In genomic region chr12:101027200-101027599, GRCh38 we compare ENCODE assay signal across 17 cellular contexts.
"Had no signal": no experiment of that assay in that cellular context is flagged by ENCODE, and none has a peak within 500 bp of the region (broad histone marks: within the 10 kb centered on the region; RNA-seq: fewer than 3 reads in every experiment).

No MANE protein-coding gene starts in this region.

- ATAC-seq: gastroesophageal sphincter; left lobe of liver; naive thymus-derived CD4-positive, alpha-beta T cell; stimulated activated naive B cell treated with anti-CD40 and anti-IgM and Interleukin-4, amounts not matched to agents 10 μg/mL and 1 μg/mL and 100 μg/mL, for 72 hours had no signal

- H3K27me3 ChIP-seq: adrenal gland, gastroesophageal sphincter, thyroid gland had no signal

- H3K4me1 Mint-ChIP-seq: activated naive CD4-positive, alpha-beta T cell treated with anti-CD3 and anti-CD28 coated beads, Interleukin-2, amount 50 U/mL, for 24 hours; naive thymus-derived CD4-positive, alpha-beta T cell; stimulated activated naive B cell treated with anti-CD40 and anti-IgM and Interleukin-4, amounts not matched to agents 10 μg/mL and 1 μg/mL and 100 μg/mL, for 72 hours had no signal

- H3K4me3 Mint-ChIP-seq: activated naive CD4-positive, alpha-beta T cell treated with anti-CD3 and anti-CD28 coated beads, Interleukin-2, amount 50 U/mL, for 24 hours; naive thymus-derived CD4-positive, alpha-beta T cell; stimulated activated naive B cell treated with anti-CD40 and anti-IgM and Interleukin-4, amounts not matched to agents 10 μg/mL and 1 μg/mL and 100 μg/mL, for 72 hours had no signal

- H3K27me3 Mint-ChIP-seq: activated naive CD4-positive, alpha-beta T cell treated with anti-CD3 and anti-CD28 coated beads, Interleukin-2, amount 50 U/mL, for 24 hours; naive thymus-derived CD4-positive, alpha-beta T cell had no signal

- H3K27ac Mint-ChIP-seq: activated naive CD4-positive, alpha-beta T cell treated with anti-CD3 and anti-CD28 coated beads, Interleukin-2, amount 50 U/mL, for 24 hours; naive thymus-derived CD4-positive, alpha-beta T cell; stimulated activated naive B cell treated with anti-CD40 and anti-IgM and Interleukin-4, amounts not matched to agents 10 μg/mL and 1 μg/mL and 100 μg/mL, for 72 hours had no signal

- H3K27ac ChIP-seq: adrenal gland, gastroesophageal sphincter, thyroid gland had no signal

- DNase-seq: activated CD4-positive, alpha-beta T cell treated with anti-CD3 and anti-CD28 coated beads, Interleukin-2, amount 50 U/mL, for 48 hours; activated effector memory CD4-positive, alpha-beta T cell treated with Interleukin-2 at 50 U/mL for 16 hours; adrenal gland; dermis blood vessel endothelial cell; erythroblast; islet precursor cell; mammary epithelial cell; naive thymus-derived CD4-positive, alpha-beta T cell; nucleus accumbens; retina; stimulated activated CD4-positive, alpha-beta T cell treated with anti-CD3 and anti-CD28 coated beads, Interleukin-2, amount 100 ng/mL, for 48 hours; stimulated activated naive B cell treated with anti-CD40 and anti-IgM and Interleukin-4, amounts not matched to agents 10 μg/mL and 1 μg/mL and 100 μg/mL, for 72 hours; T1000; thyroid gland had no signal

- H3K9me3 ChIP-seq: adrenal gland, thyroid gland had no signal

- H3K4me3 ChIP-seq: adrenal gland, gastroesophageal sphincter, thyroid gland had no signal

- H3K36me3 ChIP-seq: adrenal gland, gastroesophageal sphincter, thyroid gland had no signal
